In genomic region chr9:125906144-125906543, GRCh38 we compare ENCODE assay signal across 17 cellular contexts.
A peak's percentile ranks its signal among the peaks of the same experiment; 100 is the strongest.
DNase-seq lines count a peak whose midpoint lies in the region; ATAC-seq and TF ChIP-seq lines count a peak whose summit lies in the region.
"Had no signal": no experiment of that assay in that cellular context is flagged by ENCODE, and none has a peak within 500 bp of the region (broad histone marks: within the 10 kb centered on the region; RNA-seq: fewer than 3 reads in every experiment).

No MANE protein-coding gene starts in this region.

- H3K27ac ChIP-seq in RWPE2 (ENCODE audit: poor library complexity, severe bottlenecking) (no peak overlapping the region), fibroblast of lung (ENCODE audit: insufficient read depth, low read length) (no peak overlapping the region), adrenal gland (no peak overlapping the region), uterus (no peak overlapping the region)
- H3K27ac ChIP-seq: body of pancreas, gastrocnemius medialis had no signal

- H3K36me3 ChIP-seq in RWPE2 (ENCODE audit: low read depth) (no peaks in the 10 kb centered on the region), fibroblast of lung (ENCODE audit: control insufficient read depth, insufficient read depth, low read length) (no peaks in the 10 kb centered on the region), skeletal muscle satellite cell (ENCODE audit: insufficient read depth, low read length) (no peaks in the 10 kb centered on the region), adrenal gland (replicated peaks in 1 of 2) (no peaks in the 10 kb centered on the region), uterus (no peaks in the 10 kb centered on the region)
- H3K36me3 ChIP-seq: gastrocnemius medialis, sigmoid colon had no signal

- H3K4me2 ChIP-seq in fibroblast of lung (ENCODE audit: extremely low read depth, insufficient read depth, low read length) (peak overlapping the region; percentile 75), skeletal muscle satellite cell (ENCODE audit: low read length) (peak overlapping the region; percentile 55)

- H3K4me3 ChIP-seq in RWPE2 (ENCODE audit: severe bottlenecking) = no peak overlapping the region
- H3K4me3 ChIP-seq in fibroblast of lung (replicated peaks in 1 of 4; ENCODE audit: control extremely low read depth in 1 of 4, insufficient read depth in 1 of 4, low read depth in 3 of 4, low read length in 4 of 4) = no peak overlapping the region
- H3K4me3 ChIP-seq in skeletal muscle satellite cell (ENCODE audit: low read length) = no peak overlapping the region
- H3K4me3 ChIP-seq in adrenal gland = no peak overlapping the region
- H3K4me3 ChIP-seq in uterus = no peak overlapping the region
- H3K4me3 ChIP-seq: body of pancreas, gastrocnemius medialis, sigmoid colon had no signal

- H3K9ac ChIP-seq in fibroblast of lung (ENCODE audit: insufficient read depth, low read length) (no peak overlapping the region), skeletal muscle satellite cell (ENCODE audit: low read depth, low read length) (peak overlapping the region; percentile 27)

- no peak for TF ChIP-seq POLR2A in adrenal gland (IDR thresholded peaks at IDR 0.05)
- TF ChIP-seq POLR2A in uterus (IDR thresholded peaks at IDR 0.05) = no peak

- ATAC-seq in RWPE2 (ENCODE audit: low read depth) = peak; percentile 40; the same call in 1 of the 3 replicates
- ATAC-seq: activated CD8-positive, alpha-beta T cell treated with anti-CD3 and anti-CD28 coated beads, Interleukin-2, amount 10 ng/mL, durations not matched to agents 7 days and 5 days; body of pancreas; CD8-positive, alpha-beta T cell; gastrocnemius medialis; stimulated activated memory B cell treated with anti-CD40 and anti-IgM and Interleukin-4, amounts not matched to agents 10 μg/mL and 1 μg/mL and 100 μg/mL, for 72 hours had no signal

- peaks cover 6% of the 10 kb centered on the region for H3K4me1 ChIP-seq in RWPE2 (ENCODE audit: insufficient read depth, poor library complexity, severe bottlenecking)
- peaks cover 4% of the 10 kb centered on the region for H3K4me1 ChIP-seq in fibroblast of lung (ENCODE audit: control insufficient read depth, extremely low read depth, insufficient read depth, low read length)
- peaks cover 41% of the 10 kb centered on the region for H3K4me1 ChIP-seq in skeletal muscle satellite cell (ENCODE audit: control insufficient read depth, insufficient read depth, low read length)
- peaks cover 0 to 41% of the 10 kb centered on the region in 2 donors for H3K4me1 ChIP-seq in adrenal gland (replicated peaks in 1 of 2)
- peaks cover 0 to 2% of the 10 kb centered on the region in 2 donors for H3K4me1 ChIP-seq in uterus
- H3K4me1 ChIP-seq: body of pancreas, gastrocnemius medialis had no signal

- DNase-seq in GM03348 (ENCODE audit: low spot score) (peak; percentile 27), RWPE2 (ENCODE audit: low spot score) (no peak), fibroblast of lung (ENCODE audit: low read depth in 2 of 2) (peak; percentile 39 to 86), adrenal gland (no peak), HuH-7 (ENCODE audit: low spot score) (no peak), uterus (no peak)
- DNase-seq: activated CD8-positive, alpha-beta T cell treated with anti-CD3 and anti-CD28 coated beads, Interleukin-2, amount 10 ng/mL, durations not matched to agents 7 days and 5 days; body of pancreas; CD8-positive, alpha-beta T cell; effector CD4-positive, alpha-beta T cell; gastrocnemius medialis; GDM1; NCI-H187; NCI-H510A; sigmoid colon had no signal

- H3K79me2 ChIP-seq in fibroblast of lung (ENCODE audit: control insufficient read depth, insufficient read depth, low read length) = peaks cover 24% of the 10 kb centered on the region

- H3K9me3 ChIP-seq in RWPE2 (ENCODE audit: severe bottlenecking) (no peaks in the 10 kb centered on the region), fibroblast of lung (ENCODE audit: control insufficient read depth, insufficient read depth, low read depth, low read length) (no peaks in the 10 kb centered on the region), skeletal muscle satellite cell (replicated peaks; ENCODE audit: low read length) (no peaks in the 10 kb centered on the region), adrenal gland (replicated peaks in 1 of 3) (no peaks in the 10 kb centered on the region), uterus (no peaks in the 10 kb centered on the region)
- H3K9me3 ChIP-seq: body of pancreas, gastrocnemius medialis, sigmoid colon had no signal

- H4K20me1 ChIP-seq in fibroblast of lung (ENCODE audit: control insufficient read depth, extremely low read depth, insufficient read depth, low read length) = no peaks in the 10 kb centered on the region

- H3K27me3 ChIP-seq in RWPE2 (ENCODE audit: insufficient read depth, poor library complexity, severe bottlenecking) = no peaks in the 10 kb centered on the region
- H3K27me3 ChIP-seq in fibroblast of lung (ENCODE audit: control insufficient read depth, insufficient read depth, low read length) = no peaks in the 10 kb centered on the region
- no peaks in the 10 kb centered on the region for H3K27me3 ChIP-seq in skeletal muscle satellite cell (ENCODE audit: control insufficient read depth, insufficient read depth, low read length)
- no peaks in the 10 kb centered on the region for H3K27me3 ChIP-seq in adrenal gland
- no peaks in the 10 kb centered on the region for H3K27me3 ChIP-seq in uterus
- H3K27me3 ChIP-seq: body of pancreas, sigmoid colon had no signal

- intact Hi-C loops in adrenal gland (cut with DNase I) = no loop called here
- intact Hi-C loops in uterus (cut with DNase I; ENCODE audit: low total_unique reads) = no loop called here

- TF ChIP-seq CTCF in RWPE2 (IDR thresholded peaks at IDR 0.05; ENCODE audit: poor library complexity, severe bottlenecking) (no peak), fibroblast of lung (conservative IDR thresholded peaks at IDR 0.05 in 1 of 2, IDR thresholded peaks at IDR 0.05 in 1 of 2; ENCODE audit: low read depth in 1 of 2, low read length in 2 of 2) (no peak), adrenal gland (IDR thresholded peaks at IDR 0.05) (no peak), uterus (IDR thresholded peaks at IDR 0.05) (no peak)

- 20 to 35% (median 32%) methylated on average over 1 of the region's 1 CpG for WGBS in adrenal gland, 4 donors

- H2AFZ ChIP-seq in fibroblast of lung (ENCODE audit: low read length) = no peak overlapping the region

Comparison
In these comparisons a context has a peak if more than half of its experiments do, and no peak if none do; other contexts are left out.
1. DNase-seq: peak in GM03348 (single experiment) and fibroblast of lung (2 of 2); none in RWPE2 (single experiment), adrenal gland (0 of 7), HuH-7 (single experiment) and uterus (0 of 2).